In genomic region chr12:49264873-49265792, GRCh38 we compare ENCODE assay signal across 1 cellular context.
A peak's percentile ranks its signal among the peaks of the same experiment; 100 is the strongest.
TF ChIP-seq lines count a peak whose summit lies in the region.

Gene TUBA1C (plus strand): TSS chr12:49265082. CDS start chr12:49265182, 100 bp downstream.

TF ChIP-seq in HepG2, 621 proteins besides CTCF, POLR2A, EP300 and RAD21 (continued from another document and continues in another):
- TF ChIP-seq SAP130 (CRISPR knock-in tag; IDR thresholded peaks at IDR 0.05; ENCODE audit: low read depth): peak; percentile 80
- no peak for TF ChIP-seq HNRNPUL1 (IDR thresholded peaks at IDR 0.05; ENCODE audit: low read depth, low read length)
- 0 out of 2 replicates have a peak, but pooled peaks have one; percentile 27 for TF ChIP-seq ZNF276 (CRISPR knock-in tag; IDR thresholded peaks at IDR 0.05; ENCODE audit: low read depth)
- peak; percentile 19; the same call in 1 of the 2 replicates for TF ChIP-seq HDAC1 (CRISPR knock-in tag; IDR thresholded peaks at IDR 0.05)
- TF ChIP-seq ZNF235 (CRISPR knock-in tag; IDR thresholded peaks at IDR 0.05; ENCODE audit: borderline replicate concordance): peak; percentile 77; the same call in 1 of the 2 replicates
- TF ChIP-seq ZNF512B (CRISPR knock-in tag; IDR thresholded peaks at IDR 0.05; ENCODE audit: borderline replicate concordance): no peak
- TF ChIP-seq ZNF234 (CRISPR knock-in tag; conservative IDR thresholded peaks at IDR 0.05): peak; percentile 90; the same call in 1 of the 2 replicates
- TF ChIP-seq TCF7 (IDR thresholded peaks at IDR 0.05; ENCODE audit: low read depth): peak; percentile 36; the same call in 1 of the 2 replicates
- 0 out of 2 replicates have a peak, but pooled peaks have one; percentile 24 for TF ChIP-seq BCL3 (CRISPR knock-in tag; IDR thresholded peaks at IDR 0.05)
- TF ChIP-seq HNF4A (CRISPR knock-in tag; IDR thresholded peaks at IDR 0.05): no peak
- no peak for TF ChIP-seq RFX5 (IDR thresholded peaks at IDR 0.05; ENCODE audit: low read depth, low read length)
- no peak for TF ChIP-seq ZNF577 (CRISPR knock-in tag; IDR thresholded peaks at IDR 0.05; ENCODE audit: borderline replicate concordance, low read depth)
- peak; percentile 70; the same call in 1 of the 2 replicates for TF ChIP-seq KDM2A (CRISPR knock-in tag; IDR thresholded peaks at IDR 0.05; ENCODE audit: borderline replicate concordance, low read depth)
- TF ChIP-seq SETDB1 (CRISPR knock-in tag; IDR thresholded peaks at IDR 0.05; ENCODE audit: borderline replicate concordance): no peak
- TF ChIP-seq ZZZ3 (CRISPR knock-in tag; IDR thresholded peaks at IDR 0.05; ENCODE audit: borderline replicate concordance): 0 out of 2 replicates have a peak, but pooled peaks have one; percentile 69
- TF ChIP-seq ZNF280B (CRISPR knock-in tag; IDR thresholded peaks at IDR 0.05; ENCODE audit: borderline replicate concordance): no peak; the same call in 1 of the 2 replicates
- no peak for TF ChIP-seq MLX (CRISPR knock-in tag; IDR thresholded peaks at IDR 0.05)
- no peak for TF ChIP-seq SMC3 (IDR thresholded peaks at IDR 0.05; ENCODE audit: low read length)
- peak; percentile 26; the same call in 1 of the 2 replicates for TF ChIP-seq ZSCAN22 (CRISPR knock-in tag; IDR thresholded peaks at IDR 0.05)
- no peak for TF ChIP-seq TCF12 (IDR thresholded peaks at IDR 0.05)
- no peak for TF ChIP-seq TCF12 (CRISPR knock-in tag; IDR thresholded peaks at IDR 0.05)
- no peak for TF ChIP-seq ZNF781 (CRISPR knock-in tag; IDR thresholded peaks at IDR 0.05; ENCODE audit: borderline replicate concordance, not compliant biosample characterization)
- no peak for TF ChIP-seq CREM (IDR thresholded peaks at IDR 0.05)
- no peak for TF ChIP-seq CREM (CRISPR knock-in tag; IDR thresholded peaks at IDR 0.05)
- no peak for TF ChIP-seq ZNF382 (CRISPR knock-in tag; IDR thresholded peaks at IDR 0.05; ENCODE audit: borderline replicate concordance)
- TF ChIP-seq ZNF569 (CRISPR knock-in tag; IDR thresholded peaks at IDR 0.05; ENCODE audit: borderline replicate concordance): no peak
- TF ChIP-seq ZBTB43 (CRISPR knock-in tag; conservative IDR thresholded peaks at IDR 0.05): peak; percentile 71; the same call in 1 of the 2 replicates
- TF ChIP-seq ZNF230 (CRISPR knock-in tag; IDR thresholded peaks at IDR 0.05): no peak
- TF ChIP-seq SMYD3 (CRISPR knock-in tag; IDR thresholded peaks at IDR 0.05): peak; percentile 58; the same call in 1 of the 2 replicates
- no peak; the same call in 1 of the 2 replicates for TF ChIP-seq RARG (CRISPR knock-in tag; IDR thresholded peaks at IDR 0.05; ENCODE audit: low read depth)
- TF ChIP-seq ZBTB42 (CRISPR knock-in tag; IDR thresholded peaks at IDR 0.05): peak; percentile 50; the same call in 1 of the 2 replicates
- no peak for TF ChIP-seq KDM3A (CRISPR knock-in tag; IDR thresholded peaks at IDR 0.05; ENCODE audit: low read depth)
- TF ChIP-seq ZNF800 (CRISPR knock-in tag; IDR thresholded peaks at IDR 0.05): peak; percentile 73
- TF ChIP-seq REST (IDR thresholded peaks at IDR 0.05; ENCODE audit: borderline replicate concordance in 1 of 2, low read depth in 1 of 2, low read length in 2 of 2): peak in 1 of 2 experiments; percentile 64; a peak in 2 of 4 replicates
- 0 out of 2 replicates have a peak, but pooled peaks have one; percentile 26 for TF ChIP-seq ZNF720 (CRISPR knock-in tag; IDR thresholded peaks at IDR 0.05)
- TF ChIP-seq TGIF2 (CRISPR knock-in tag; IDR thresholded peaks at IDR 0.05): no peak; the same call in 1 of the 2 replicates
- TF ChIP-seq RFXANK (CRISPR knock-in tag; IDR thresholded peaks at IDR 0.05): no peak
- TF ChIP-seq DMTF1 (CRISPR knock-in tag; IDR thresholded peaks at IDR 0.05): no peak
- TF ChIP-seq ZNF75D (CRISPR knock-in tag; IDR thresholded peaks at IDR 0.05; ENCODE audit: borderline replicate concordance): no peak
- TF ChIP-seq ATF7 (IDR thresholded peaks at IDR 0.05): no peak
- no peak for TF ChIP-seq ATF7 (CRISPR knock-in tag; IDR thresholded peaks at IDR 0.05)
- no peak for TF ChIP-seq HNRNPH1 (optimal IDR thresholded peaks at IDR 0.05; ENCODE audit: low read depth, low read length)
- no peak for TF ChIP-seq CC2D1A (CRISPR knock-in tag; IDR thresholded peaks at IDR 0.05)
- TF ChIP-seq ZNF24 (IDR thresholded peaks at IDR 0.05): peak; percentile 69; the same call in 1 of the 2 replicates
- 0 out of 2 replicates have a peak, but pooled peaks have one; percentile 13 for TF ChIP-seq MIXL1 (CRISPR knock-in tag; IDR thresholded peaks at IDR 0.05)
- no peak for TF ChIP-seq PLSCR1 (CRISPR knock-in tag; IDR thresholded peaks at IDR 0.05; ENCODE audit: borderline replicate concordance)
- TF ChIP-seq MXD4 (CRISPR knock-in tag; IDR thresholded peaks at IDR 0.05): no peak; the same call in 1 of the 2 replicates
